17 cellular contexts compared by ENCODE assay signal in genomic region chr14:96176275-96176674, GRCh38. TPM values are rescaled to one million over a fixed set of nuclear protein-coding genes. Genes with fewer than 3 reads are reported as not detected.
A peak's percentile ranks its signal among the peaks of the same experiment; 100 is the strongest.
DNase-seq lines count a peak whose midpoint lies in the region; ATAC-seq and TF ChIP-seq lines count a peak whose summit lies in the region.
"Had no signal": no experiment of that assay in that cellular context is flagged by ENCODE, and none has a peak within 500 bp of the region (broad histone marks: within the 10 kb centered on the region; RNA-seq: fewer than 3 reads in every experiment).

No MANE protein-coding gene starts in this region.

- CTCF ChIA-PET in IMR-90 (lab: Yijun Ruan, JAX), result interaction anchor here (0.7 kb wide), 1 partner anchor 675 kb away, joined by 3 read pairs; no protein-coding TSS in a partner anchor

- H3K14ac ChIP-seq in IMR-90 (replicated peaks; ENCODE audit: low read depth, low read length), result peak overlapping the region; percentile 90

- no peak for TF ChIP-seq RAD21 in IMR-90 (IDR thresholded peaks at IDR 0.05; ENCODE audit: low read length)

- H3K36me3 ChIP-seq in IMR-90 (ENCODE audit: control insufficient read depth, insufficient read depth, low read length) (no peaks in the 10 kb centered on the region), HAP-1 (replicated peaks) (no peaks in the 10 kb centered on the region)
- H3K36me3 ChIP-seq: adrenal gland, BE2C, heart right ventricle, ovary had no signal

- H3K79me1 ChIP-seq in IMR-90 (ENCODE audit: low read depth in 1 of 2, low read length in 2 of 2), result no peaks in the 10 kb centered on the region

- H4K8ac ChIP-seq in IMR-90 (ENCODE audit: low read depth in 2 of 2, low read length in 2 of 2), result peak overlapping the region in 1 of 2 experiments; percentile 76; a peak in 3 of 4 replicates

- H3K27ac ChIP-seq in IMR-90 (ENCODE audit: insufficient read depth, low read length), result peak overlapping the region; percentile 71
- H3K27ac ChIP-seq: ovary had no signal

- DNase-seq in AG09319 (ENCODE audit: extremely low read depth, low read depth) (peak; percentile 52), IMR-90 (peak; percentile 73), fibroblast of mammary gland (ENCODE audit: low read depth) (peak; percentile 89), sciatic nerve (ENCODE audit: low spot score) (no peak), globus pallidus (ENCODE audit: low spot score) (no peak), HAP-1 (ENCODE audit: low spot score in 2 of 2) (no peak), 8988T (no peak)
- DNase-seq: activated CD4-positive, alpha-beta T cell treated with anti-CD3 and anti-CD28 coated beads, Interleukin-2, amount 50 U/mL, for 48 hours; BE2C; NCI-H146; stimulated activated naive CD4-positive, alpha-beta T cell had no signal

- H2BK20ac ChIP-seq in IMR-90 (ENCODE audit: low read depth, low read length), result peak overlapping the region; percentile 77

- peak overlapping the region; percentile 49 for H2BK5ac ChIP-seq in IMR-90 (ENCODE audit: low read depth, low read length, poor library complexity, severe bottlenecking)

- H3K27me3 ChIP-seq in IMR-90 (ENCODE audit: control insufficient read depth, insufficient read depth, low read length) (no peaks in the 10 kb centered on the region), HAP-1 (ENCODE audit: low read depth) (peaks cover 12% of the 10 kb centered on the region; the same call in 1 of the 2 replicates)
- H3K27me3 ChIP-seq: adrenal gland, BE2C, ovary had no signal

- no peak overlapping the region for H2AFZ ChIP-seq in IMR-90 (replicated peaks; ENCODE audit: low read length, poor library complexity)

- dilution Hi-C loops in IMR-90 (cut with HindIII; ENCODE audit: low sequenced_read_pairs, unreplicated experiment), result no loop called here

- peak overlapping the region; percentile 58 for H4K5ac ChIP-seq in IMR-90 (ENCODE audit: low read depth, low read length)

- no TSS peak for BruUV-seq in IMR-90 (replicated peaks; lab: Mats Ljungman, UMichigan)

- H3K9me3 ChIP-seq in IMR-90 (ENCODE audit: control insufficient read depth, insufficient read depth, low read length), result no peaks in the 10 kb centered on the region
- H3K9me3 ChIP-seq in HAP-1, result no peaks in the 10 kb centered on the region
- H3K9me3 ChIP-seq: adrenal gland, BE2C, heart right ventricle, ovary had no signal

- in situ Hi-C loops in IMR-90 (cut with MboI; ENCODE audit: low sequenced_read_pairs), result no loop called here
- in situ Hi-C loops in HAP-1 (cut with MboI; ENCODE audit: low sequenced_read_pairs), result no loop called here

- WGBS in IMR-90 (ENCODE audit: extremely low coverage in 2 of 2, insufficient read length in 1 of 2), 2 experiments, result no CpG with 5 or more reads among the region's 2 CpGs

- peak overlapping the region; percentile 48; the same call in 1 of the 2 replicates for H3K9ac ChIP-seq in IMR-90 (ENCODE audit: low read depth, low read length)

- POLR2A ChIA-PET in IMR-90 (lab: Charles Lee; ENCODE audit: unreplicated experiment), result no interaction called here

- peaks cover 14% of the 10 kb centered on the region for H3K9me1 ChIP-seq in IMR-90 (ENCODE audit: insufficient read depth, low read length)

- H3K4ac ChIP-seq in IMR-90 (ENCODE audit: low read depth, low read length), result peak overlapping the region; percentile 74

- H2AK5ac ChIP-seq in IMR-90 (ENCODE audit: low read depth, low read length), result peak overlapping the region; percentile 46

- H3K4me2 ChIP-seq in IMR-90 (ENCODE audit: low read depth, low read length), result no peak overlapping the region; the same call in 1 of the 2 replicates
- H3K4me2 ChIP-seq: smooth muscle cell had no signal

- ATAC-seq in IMR-90 (ENCODE audit: low read depth) (peak; percentile 57), sciatic nerve (peak; percentile 73), GM18498 (IDR thresholded peaks at IDR 0.05; ENCODE audit: unreplicated experiment) (no peak)
- ATAC-seq: SK-N-SH treated with all-trans-retinoic acid at 6 μM for 48 hours had no signal

- H4K91ac ChIP-seq in IMR-90 (ENCODE audit: insufficient read depth, low read depth, low read length), result peak overlapping the region; percentile 68

- peak overlapping the region; percentile 45; the same call in 2 of the 3 replicates for H2BK15ac ChIP-seq in IMR-90 (ENCODE audit: low read depth, low read length)

- peak overlapping the region; percentile 88 for H2BK120ac ChIP-seq in IMR-90 (ENCODE audit: low read depth, low read length)

- H3K56ac ChIP-seq in IMR-90 (ENCODE audit: extremely low read depth, insufficient read depth, low read length), result peak overlapping the region; percentile 34; the same call in 1 of the 2 replicates

- H4K20me1 ChIP-seq in IMR-90 (ENCODE audit: insufficient read depth, low read length), result no peaks in the 10 kb centered on the region

- peak overlapping the region; percentile 76 for H3K18ac ChIP-seq in IMR-90 (ENCODE audit: low read depth, low read length)

- H3K4me3 ChIP-seq in IMR-90 (ENCODE audit: insufficient read depth, low read depth, low read length) (no peak overlapping the region), fibroblast of mammary gland (ENCODE audit: control insufficient read depth, low read depth, low read length) (no peak overlapping the region), HAP-1 (no peak overlapping the region)
- H3K4me3 ChIP-seq: adrenal gland, heart right ventricle, ovary, smooth muscle cell had no signal

- TF ChIP-seq POLR2A in IMR-90 (IDR thresholded peaks at IDR 0.05; ENCODE audit: low read depth, low read length), result no peak

- TF ChIP-seq CTCF in AG09319 (IDR thresholded peaks at IDR 0.05; ENCODE audit: low read depth, low read length) (no peak), IMR-90 (conservative IDR thresholded peaks at IDR 0.05; ENCODE audit: low read depth, low read length) (no peak), fibroblast of mammary gland (conservative IDR thresholded peaks at IDR 0.05; ENCODE audit: control insufficient read depth, insufficient read depth, low read depth, low read length) (no peak)

- H3K23ac ChIP-seq in IMR-90 (ENCODE audit: low read depth, low read length), result peak overlapping the region; percentile 18

- H2AK9ac ChIP-seq in IMR-90 (replicated peaks; ENCODE audit: low read depth, low read length, poor library complexity), result peak overlapping the region; percentile 74

- intact Hi-C loops in IMR-90 (cut with micrococcal nuclease) (loop anchor here (2.0 kb wide), 1 partner anchor 29 kb away; the partner anchor contains the start of gene BDKRB2), sciatic nerve (cut with DNase I) (no loop called here)

- peaks cover 30% of the 10 kb centered on the region for H3K4me1 ChIP-seq in IMR-90 (ENCODE audit: control insufficient read depth, insufficient read depth, low read length)
- no peaks in the 10 kb centered on the region for H3K4me1 ChIP-seq in HAP-1
- H3K4me1 ChIP-seq: adrenal gland, BE2C had no signal

TF ChIP-seq in IMR-90, 13 proteins besides CTCF, POLR2A, EP300 and RAD21:
- TF ChIP-seq CEBPB (IDR thresholded peaks at IDR 0.05; ENCODE audit: low read depth, low read length) (peak; percentile 27; the same call in 1 of the 2 replicates), BHLHE40 (IDR thresholded peaks at IDR 0.05; ENCODE audit: low read depth, low read length) (no peak)
TF ChIP-seq in IMR-90: peak in this region for 1.

RNA-seq across cellular contexts. Expression of gene BDKRB2, which starts 28.4 kb away (rescaled TPM):
- 60.5 and 73.1 TPM in 2 replicates for total RNA-seq in IMR-90 (2012; rRNA removed)
- 52.1 and 60.9 TPM in 2 replicates for polyA plus RNA-seq in IMR-90 (2012; rRNA removed)
- 32.4 and 87.1 TPM in 2 replicates for polyA plus RNA-seq in IMR-90 (2012; cell fraction: cytosol; rRNA removed)
- polyA plus RNA-seq in IMR-90 (2012; cell fraction: nucleus; rRNA removed; ENCODE audit: low replicate concordance), result 63.4 and 68.9 TPM in 2 replicates
- total RNA-seq in sciatic nerve, result 50.4 TPM

Comparison
In these comparisons a context has a peak if more than half of its experiments do, and no peak if none do; other contexts are left out.
1. DNase-seq: peak in AG09319 (single experiment), IMR-90 (single experiment) and fibroblast of mammary gland (single experiment); none in sciatic nerve (single experiment), globus pallidus (single experiment), HAP-1 (0 of 2) and 8988T (single experiment).